Comparison of ENCODE assay signal across 14 cellular contexts in the genomic region with DNA sequence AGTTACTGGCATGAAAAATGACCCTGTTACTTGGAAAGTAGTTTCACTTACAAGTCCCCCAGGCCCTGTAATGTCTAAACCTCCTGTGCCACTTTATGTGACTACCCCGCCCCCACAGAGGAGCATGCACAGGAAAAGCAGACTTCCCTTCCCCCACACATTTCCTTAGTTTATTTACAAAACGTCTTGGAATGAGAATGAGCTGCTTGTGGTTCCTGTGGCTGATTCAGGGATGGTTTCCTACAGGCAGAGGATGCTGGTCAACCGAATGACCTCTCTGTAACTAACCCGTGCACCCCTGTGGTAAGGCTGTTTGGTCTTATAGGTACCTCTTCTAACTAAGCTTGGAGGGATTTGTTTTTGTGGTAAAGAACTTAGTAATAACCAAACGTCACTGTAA. TPM values are rescaled to one million over a fixed set of nuclear protein-coding genes. Genes with fewer than 3 reads are reported as not detected.
DNase-seq lines count a peak whose midpoint lies in the region; ATAC-seq and TF ChIP-seq lines count a peak whose summit lies in the region.
"Had no signal": no experiment of that assay in that cellular context is flagged by ENCODE, and none has a peak within 500 bp of the region (broad histone marks: within the 10 kb centered on the region; RNA-seq: fewer than 3 reads in every experiment).

No MANE protein-coding gene starts in this region.

- intact Hi-C loops in activated naive CD4-positive, alpha-beta T cell treated with anti-CD3 and anti-CD28 coated beads for 36 hours (cut with micrococcal nuclease): no loop called here

- no peak overlapping the region for H3K27ac Mint-ChIP-seq in activated naive CD4-positive, alpha-beta T cell treated with anti-CD3 and anti-CD28 coated beads for 36 hours
- H3K27ac Mint-ChIP-seq: activated naive CD8-positive, alpha-beta T cell treated with anti-CD3 and anti-CD28 coated beads, Interleukin-2, amount 50 U/mL, for 24 hours; CD4-positive, alpha-beta memory T cell had no signal

- H3K4me1 Mint-ChIP-seq in activated naive CD4-positive, alpha-beta T cell treated with anti-CD3 and anti-CD28 coated beads for 36 hours (ENCODE audit: low read depth): no peaks in the 10 kb centered on the region
- H3K4me1 Mint-ChIP-seq: activated naive CD8-positive, alpha-beta T cell treated with anti-CD3 and anti-CD28 coated beads, Interleukin-2, amount 50 U/mL, for 24 hours; CD4-positive, alpha-beta memory T cell had no signal

- peaks cover 18% of the 10 kb centered on the region for H3K27me3 Mint-ChIP-seq in activated naive CD4-positive, alpha-beta T cell treated with anti-CD3 and anti-CD28 coated beads for 36 hours (ENCODE audit: low read depth)

- TF ChIP-seq CTCF in AG04449 (IDR thresholded peaks at IDR 0.05; ENCODE audit: insufficient read depth, low read length, missing control alignments): no peak

- no peaks in the 10 kb centered on the region for H3K36me3 Mint-ChIP-seq in activated naive CD4-positive, alpha-beta T cell treated with anti-CD3 and anti-CD28 coated beads for 36 hours (ENCODE audit: low read depth)
- H3K36me3 Mint-ChIP-seq: CD4-positive, alpha-beta memory T cell had no signal

- POLR2A ChIA-PET in AG04449 (lab: Yijun Ruan, JAX): interaction anchor here (0.6 to 0.7 kb wide), 3 partner anchors 84 to 485 kb away, joined by 3 to 4 read pairs (median 3); partner anchors contain the start of gene RNF146

- H3K4me3 Mint-ChIP-seq in activated naive CD4-positive, alpha-beta T cell treated with anti-CD3 and anti-CD28 coated beads for 36 hours: no peak overlapping the region
- H3K4me3 Mint-ChIP-seq: activated naive CD8-positive, alpha-beta T cell treated with anti-CD3 and anti-CD28 coated beads, Interleukin-2, amount 50 U/mL, for 24 hours; CD4-positive, alpha-beta memory T cell; neural crest cell had no signal

- DNase-seq in AG04449 (ENCODE audit: low read depth, low spot score) (peak; percentile 57), HK-2 (ENCODE audit: unreplicated experiment) (peak; percentile 62), brain pericyte (ENCODE audit: low read depth, low spot score) (peak; percentile 36), left lobe of liver (ENCODE audit: low spot score) (no peak), CD1c-positive myeloid dendritic cell (ENCODE audit: extremely low spot score) (no peak)
- no peak for DNase-seq in activated CD4-positive, CD25-positive, alpha-beta regulatory T cell (lab: John Stamatoyannopoulos, UW)
- DNase-seq in activated naive CD4-positive, alpha-beta T cell treated with anti-CD3 and anti-CD28 coated beads for 36 hours: no peak
- DNase-seq: activated CD4-positive, alpha-beta T cell treated with anti-CD3 and anti-CD28 coated beads for 1 hour; activated naive CD8-positive, alpha-beta T cell treated with anti-CD3 and anti-CD28 coated beads, Interleukin-2, amount 50 U/mL, for 24 hours; CD4-positive, alpha-beta memory T cell; NCI-H146 had no signal

- ATAC-seq in left lobe of liver (peak; percentile 25), HG03432 (IDR thresholded peaks at IDR 0.05; ENCODE audit: unreplicated experiment) (no peak)
- ATAC-seq: activated naive CD8-positive, alpha-beta T cell treated with anti-CD3 and anti-CD28 coated beads, Interleukin-2, amount 50 U/mL, for 24 hours; Panc1 had no signal

- CTCF ChIA-PET in AG04449 (lab: Yijun Ruan, JAX): interaction anchor here (1.7 kb wide), 1 partner anchor 1146 kb away, joined by 5 read pairs; no protein-coding TSS in a partner anchor
- CTCF ChIA-PET in activated naive CD4-positive, alpha-beta T cell treated with anti-CD3 and anti-CD28 coated beads for 36 hours (lab: Charles Lee): no interaction called here

- H3K9me3 Mint-ChIP-seq in activated naive CD4-positive, alpha-beta T cell treated with anti-CD3 and anti-CD28 coated beads for 36 hours: no peaks in the 10 kb centered on the region
- H3K9me3 Mint-ChIP-seq: activated naive CD8-positive, alpha-beta T cell treated with anti-CD3 and anti-CD28 coated beads, Interleukin-2, amount 50 U/mL, for 24 hours; CD4-positive, alpha-beta memory T cell; neural crest cell had no signal

- no peak overlapping the region for H3K4me3 ChIP-seq in AG04449 (ENCODE audit: low read depth, low read length)

RNA-seq across cellular contexts. Expression of gene RSPO3, which starts 28.5 kb away (rescaled TPM):
- 1.6 TPM for total RNA-seq in left lobe of liver
- not detected for total RNA-seq in activated naive CD4-positive, alpha-beta T cell treated with anti-CD3 and anti-CD28 coated beads for 36 hours
- total RNA-seq: CD4-positive, alpha-beta memory T cell; neural crest cell had no signal

Comparison
In these comparisons a context has a peak if more than half of its experiments do, and no peak if none do; other contexts are left out.
1. DNase-seq: peak in AG04449 (single experiment), HK-2 (single experiment) and brain pericyte (single experiment); none in left lobe of liver (single experiment), CD1c-positive myeloid dendritic cell (single experiment), activated CD4-positive, CD25-positive, alpha-beta regulatory T cell (0 of 4) and activated naive CD4-positive, alpha-beta T cell treated with anti-CD3 and anti-CD28 coated beads for 36 hours (single experiment).